24 cellular contexts compared by ENCODE assay signal in genomic region chr2:9196637-9197036, GRCh38. TPM values are rescaled to one million over a fixed set of nuclear protein-coding genes. Genes with fewer than 3 reads are reported as not detected.
"Had no signal": no experiment of that assay in that cellular context is flagged by ENCODE, and none has a peak within 500 bp of the region (broad histone marks: within the 10 kb centered on the region; RNA-seq: fewer than 3 reads in every experiment).

No MANE protein-coding gene starts in this region.

- H3K27ac ChIP-seq: colonic mucosa, heart right ventricle, left lung, parathyroid adenoma, psoas muscle, sigmoid colon, skin epidermis, testis, tibial nerve had no signal

- H3K4me3 ChIP-seq: colonic mucosa, heart right ventricle, left lung, lung, psoas muscle, sigmoid colon, skin epidermis, testis had no signal

- H2AFZ ChIP-seq: parathyroid adenoma had no signal

- FAIRE-seq: frontal cortex, islet of Langerhans had no signal

- H3K36me3 ChIP-seq: colonic mucosa, heart right ventricle, left lung, sigmoid colon, tibial nerve had no signal

- H3K9ac ChIP-seq: parathyroid adenoma had no signal

- H3K27me3 ChIP-seq: colonic mucosa, heart right ventricle, left lung, sigmoid colon, testis, tibial nerve had no signal

- H3K36me3 Mint-ChIP-seq: natural killer cell treated with Interleukin-12 subunit alpha and Interleukin-12 subunit beta and Interleukin-15 and Interleukin-18, amount 100 ng/mL, for 72 hours; stimulated activated naive B cell treated with anti-CD40 and anti-IgM and Interleukin-4, amounts not matched to agents 10 μg/mL and 1 μg/mL and 100 μg/mL, for 72 hours had no signal

- H3K4me1 ChIP-seq: colonic mucosa, testis had no signal

- H3K9me3 ChIP-seq: colonic mucosa, heart right ventricle, left lung, psoas muscle, sigmoid colon, testis, tibial nerve had no signal

- H3K27ac Mint-ChIP-seq: natural killer cell treated with Interleukin-12 subunit alpha and Interleukin-12 subunit beta and Interleukin-15 and Interleukin-18, amount 100 ng/mL, for 72 hours; stimulated activated naive B cell treated with anti-CD40 and anti-IgM and Interleukin-4, amounts not matched to agents 10 μg/mL and 1 μg/mL and 100 μg/mL, for 72 hours; stimulated activated naive CD8-positive, alpha-beta T cell treated with anti-CD3 and anti-CD28 coated beads, Interleukin-15, amount 100 ng/mL, for 72 hours had no signal

- H3K79me2 ChIP-seq: parathyroid adenoma had no signal

- DNase-seq: colonic mucosa; effector CD4-positive, alpha-beta T cell; heart right ventricle; hypothalamus; kidney glomerular epithelial cell; left lung; mesenchymal stem cell; midbrain; occipital lobe; psoas muscle; retina; sigmoid colon; stimulated activated CD4-positive, alpha-beta T cell treated with anti-CD3 and anti-CD28 coated beads, Interleukin-2, amount 100 ng/mL, for 24 hours; stimulated activated CD4-positive, alpha-beta T cell treated with anti-CD3 and anti-CD28 coated beads, Interleukin-4, amount 100 ng/mL, for 4 hours; stimulated activated naive B cell treated with anti-CD40 and anti-IgM and Interleukin-4, amounts not matched to agents 10 μg/mL and 1 μg/mL and 100 μg/mL, for 72 hours; stimulated activated naive CD8-positive, alpha-beta T cell treated with anti-CD3 and anti-CD28 coated beads, Interleukin-15, amount 100 ng/mL, for 72 hours; testis had no signal

- H3K4me1 Mint-ChIP-seq: stimulated activated naive CD8-positive, alpha-beta T cell treated with anti-CD3 and anti-CD28 coated beads, Interleukin-15, amount 100 ng/mL, for 72 hours had no signal

- H3K4me3 Mint-ChIP-seq: natural killer cell treated with Interleukin-12 subunit alpha and Interleukin-12 subunit beta and Interleukin-15 and Interleukin-18, amount 100 ng/mL, for 72 hours; stimulated activated naive B cell treated with anti-CD40 and anti-IgM and Interleukin-4, amounts not matched to agents 10 μg/mL and 1 μg/mL and 100 μg/mL, for 72 hours; stimulated activated naive CD8-positive, alpha-beta T cell treated with anti-CD3 and anti-CD28 coated beads, Interleukin-15, amount 100 ng/mL, for 72 hours had no signal

- ATAC-seq: left lung; natural killer cell treated with Interleukin-12 subunit alpha and Interleukin-12 subunit beta and Interleukin-15 and Interleukin-18, amount 100 ng/mL, for 72 hours; psoas muscle; stimulated activated naive B cell treated with anti-CD40 and anti-IgM and Interleukin-4, amounts not matched to agents 10 μg/mL and 1 μg/mL and 100 μg/mL, for 72 hours; stimulated activated naive CD8-positive, alpha-beta T cell treated with anti-CD3 and anti-CD28 coated beads, Interleukin-15, amount 100 ng/mL, for 72 hours had no signal

- H3K9me3 Mint-ChIP-seq: natural killer cell treated with Interleukin-12 subunit alpha and Interleukin-12 subunit beta and Interleukin-15 and Interleukin-18, amount 100 ng/mL, for 72 hours; stimulated activated naive CD8-positive, alpha-beta T cell treated with anti-CD3 and anti-CD28 coated beads, Interleukin-15, amount 100 ng/mL, for 72 hours had no signal

RNA-seq across cellular contexts. Expression of gene ASAP2, which starts 10.0 kb away (rescaled TPM):
- total RNA-seq: natural killer cell treated with Interleukin-12 subunit alpha and Interleukin-12 subunit beta and Interleukin-15 and Interleukin-18, amount 100 ng/mL, for 72 hours had no signal
